8 cellular contexts compared by ENCODE assay signal in the genomic region with DNA sequence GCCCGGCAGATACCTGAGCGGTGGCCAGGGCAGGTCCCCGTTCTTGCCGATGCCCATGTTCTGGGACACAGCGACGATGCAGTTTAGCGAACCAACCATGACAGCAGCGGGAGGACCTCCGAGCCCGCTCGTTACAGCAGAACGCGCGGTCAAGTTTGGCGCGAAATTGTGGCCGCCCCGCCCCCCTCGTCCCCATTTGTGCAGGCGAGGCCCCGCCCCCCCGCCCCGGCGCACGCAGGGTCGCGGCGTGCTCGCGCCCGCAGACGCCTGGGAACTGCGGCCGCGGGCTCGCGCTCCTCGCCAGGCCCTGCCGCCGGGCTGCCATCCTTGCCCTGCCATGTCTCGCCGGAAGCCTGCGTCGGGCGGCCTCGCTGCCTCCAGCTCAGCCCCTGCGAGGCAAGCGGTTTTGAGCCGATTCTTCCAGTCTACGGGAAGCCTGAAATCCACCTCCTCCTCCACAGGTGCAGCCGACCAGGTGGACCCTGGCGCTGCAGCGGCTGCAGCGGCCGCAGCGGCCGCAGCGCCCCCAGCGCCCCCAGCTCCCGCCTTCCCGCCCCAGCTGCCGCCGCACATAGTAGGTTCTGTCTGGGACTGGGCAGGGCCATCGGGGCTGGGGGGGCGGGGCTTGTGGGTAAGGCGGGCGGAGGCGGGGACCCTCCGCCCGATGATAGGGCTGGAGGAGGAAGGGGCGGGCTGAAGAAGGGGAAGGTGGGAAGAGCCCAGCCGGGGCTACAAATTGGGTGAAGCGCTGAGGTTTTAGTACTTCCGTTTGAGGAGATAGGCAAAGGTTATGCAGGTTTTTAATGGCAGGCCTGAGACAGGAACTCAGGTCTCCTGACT. TPM values are rescaled to one million over a fixed set of nuclear protein-coding genes. Genes with fewer than 3 reads are reported as not detected.
A peak's percentile ranks its signal among the peaks of the same experiment; 100 is the strongest.
DNase-seq lines count a peak whose midpoint lies in the region; ATAC-seq, FAIRE-seq and TF ChIP-seq lines count a peak whose summit lies in the region.

DHFR (minus strand) TSS at position 593 of the 840 bp plus-strand sequence; CDS start at position 99, 494 bp downstream.
MSH3 (plus strand) TSS at position 262 of the 840 bp plus-strand sequence; CDS start at position 338, 76 bp downstream.

- TF ChIP-seq CTCF in AG09309 (IDR thresholded peaks at IDR 0.05; ENCODE audit: control insufficient read depth, insufficient read depth, low read depth, low read length, missing control alignments), result peak; percentile 5
- TF ChIP-seq CTCF in keratinocyte (optimal IDR thresholded peaks at IDR 0.05 in 1 of 3, IDR thresholded peaks at IDR 0.05 in 1 of 3, conservative IDR thresholded peaks at IDR 0.05 in 1 of 3; ENCODE audit: extremely low read depth in 1 of 3, insufficient read depth in 2 of 3, low read length in 3 of 3), result peak in 1 of 3 experiments; percentile 28

- H3K4me3 ChIP-seq in AG09309 (ENCODE audit: control insufficient read depth, low read depth, low read length) (peak within 1 kb of the TSS; percentile 73), keratinocyte (ENCODE audit: control insufficient read depth in 2 of 3, extremely low read depth in 1 of 3, insufficient read depth in 2 of 3, low read depth in 1 of 3, low read length in 3 of 3) (peak within 1 kb of the TSS; percentile 59 to 88 (median 83))

- no peaks in the 10 kb centered on the region for H3K9me3 ChIP-seq in keratinocyte (ENCODE audit: control insufficient read depth, low read depth, low read length)

- peak within 1 kb of the TSS; percentile 92 for H3K4me2 ChIP-seq in keratinocyte (ENCODE audit: control insufficient read depth, extremely low read depth, insufficient read depth, low read depth, low read length)

- peaks cover 3 to 12% of the 10 kb centered on the region in 2 experiments for H3K36me3 ChIP-seq in keratinocyte (ENCODE audit: control insufficient read depth in 2 of 2, extremely low read depth in 1 of 2, insufficient read depth in 2 of 2, low read length in 2 of 2)

- ATAC-seq in GM19025 (IDR thresholded peaks at IDR 0.05; ENCODE audit: low read depth, unreplicated experiment), result peak; percentile 54
- peak; percentile 52 for ATAC-seq in HG03354 (IDR thresholded peaks at IDR 0.05; ENCODE audit: poor library complexity, severe bottlenecking, unreplicated experiment)

- H4K20me1 ChIP-seq in keratinocyte (ENCODE audit: control insufficient read depth, extremely low read depth, insufficient read depth, low read length), result no peaks in the 10 kb centered on the region

- H2AFZ ChIP-seq in keratinocyte (ENCODE audit: control insufficient read depth, low read length), result peak within 1 kb of the TSS; percentile 83

- peak within 1 kb of the TSS; percentile 83 for H3K27ac ChIP-seq in keratinocyte (ENCODE audit: control insufficient read depth, insufficient read depth, low read length)

- H3K4me1 ChIP-seq in keratinocyte (ENCODE audit: control insufficient read depth, extremely low read depth, insufficient read depth, low read length), result peaks cover 18% of the 10 kb centered on the region

- no peaks in the 10 kb centered on the region for H3K9me1 ChIP-seq in keratinocyte (ENCODE audit: control insufficient read depth, extremely low read depth, insufficient read depth, low read length)

- H3K9ac ChIP-seq in keratinocyte (ENCODE audit: control insufficient read depth, extremely low read depth, insufficient read depth, low read length), result peak within 1 kb of the TSS; percentile 83

- FAIRE-seq in keratinocyte (lab: Jason Lieb, UNC), result peak; percentile 86

- dilution Hi-C loops in keratinocyte (cut with MboI; ENCODE audit: extremely low pct_ligation_motif_present, low sequenced_read_pairs), result no loop called here

- peaks cover 29% of the 10 kb centered on the region for H3K79me2 ChIP-seq in keratinocyte (ENCODE audit: control insufficient read depth, insufficient read depth, low read length)

- DNase-seq in AG09309 (ENCODE audit: low read depth), result peak; percentile 48
- peak; percentile 92 for DNase-seq in NCI-H460 (ENCODE audit: extremely low read depth, low read depth)
- DNase-seq in activated CD4-positive, CD25-positive, alpha-beta regulatory T cell treated with anti-CD3 and anti-CD28 coated beads, Interleukin-2, amount 50 U/mL, for 72 hours, result peak; percentile 88
- peak; percentile 22 to 63 for DNase-seq in cerebellar nuclear complex (lab: John Stamatoyannopoulos, UW)
- peak; percentile 38 for DNase-seq in keratinocyte (ENCODE audit: low read depth, low spot score)
- DNase-seq in stimulated activated CD4-positive, alpha-beta T cell treated with anti-CD3 and anti-CD28 coated beads, Interleukin-12 subunit alpha, Interleukin-12 subunit beta, amount 100 ng/mL, for 48 hours (ENCODE audit: low read depth in 2 of 3, low spot score in 1 of 3), result peak; percentile 81 to 90 (median 82)

- no peaks in the 10 kb centered on the region for H3K27me3 ChIP-seq in keratinocyte (ENCODE audit: control insufficient read depth, extremely low read depth, insufficient read depth, low read length)

RNA-seq across cellular contexts. Expression of gene DHFR, which starts in this region (rescaled TPM):
- total RNA-seq in NCI-H460 (2014; rRNA removed; shearing (Covaris generic)), result 19.5 and 23.0 TPM in 2 replicates
- polyA plus RNA-seq in NCI-H460 (2014; cell fraction: nucleus; rRNA removed), result 84.3 and 89.4 TPM in 2 replicates
- polyA plus RNA-seq in keratinocyte, result 4.4 to 19.7 TPM (median 16.7 TPM) in 3 replicates
- polyA plus RNA-seq in keratinocyte (2011; ENCODE audit: low read depth), result 2.5 TPM
- polyA plus RNA-seq in keratinocyte (2011; cell fraction: cytosol; rRNA removed), result 5.0 and 9.0 TPM in 2 replicates
- polyA plus RNA-seq in keratinocyte (2011; cell fraction: nucleus; rRNA removed), result 6.2 and 7.3 TPM in 2 replicates
- polyA plus RNA-seq in keratinocyte (2012; ENCODE audit: low replicate concordance), result 1.9 and 16.4 TPM in 2 replicates
- 2.3 to 14.4 TPM (median 4.9 TPM) in 3 replicates for polyA minus RNA-seq in keratinocyte
- polyA minus RNA-seq in keratinocyte (2011; cell fraction: cytosol; rRNA and poly(A)+ RNA removed), result 7.9 TPM
- 1.6 and 2.4 TPM in 2 replicates for polyA minus RNA-seq in keratinocyte (2011; cell fraction: nucleus; rRNA and poly(A)+ RNA removed)

RNA-seq across cellular contexts. Expression of gene MSH3, which starts in this region (rescaled TPM):
- total RNA-seq in NCI-H460 (2014; rRNA removed; shearing (Covaris generic)), result 12.2 and 14.6 TPM in 2 replicates
- 4.3 and 6.3 TPM in 2 replicates for polyA plus RNA-seq in NCI-H460 (2014; cell fraction: nucleus; rRNA removed)
- polyA plus RNA-seq in keratinocyte, result 6.6 to 11.1 TPM (median 10.1 TPM) in 3 replicates
- 14.9 TPM for polyA plus RNA-seq in keratinocyte (2011; ENCODE audit: low read depth)
- 6.3 and 11.7 TPM in 2 replicates for polyA plus RNA-seq in keratinocyte (2011; cell fraction: cytosol; rRNA removed)
- polyA plus RNA-seq in keratinocyte (2011; cell fraction: nucleus; rRNA removed), result 5.6 and 7.6 TPM in 2 replicates
- 6.2 and 9.4 TPM in 2 replicates for polyA plus RNA-seq in keratinocyte (2012; ENCODE audit: low replicate concordance)
- 2.3 to 18.1 TPM (median 6.6 TPM) in 3 replicates for polyA minus RNA-seq in keratinocyte
- polyA minus RNA-seq in keratinocyte (2011; cell fraction: cytosol; rRNA and poly(A)+ RNA removed), result 9.0 TPM
- 9.0 and 15.9 TPM in 2 replicates for polyA minus RNA-seq in keratinocyte (2011; cell fraction: nucleus; rRNA and poly(A)+ RNA removed)

Comparison
In these comparisons a context has a peak if more than half of its experiments do, and no peak if none do; other contexts are left out.
1. Peak in every context shown above with its lines: DNase-seq, ATAC-seq, H3K4me3 ChIP-seq and H3K27ac ChIP-seq.
2. DNase-seq: peak in every context shown above with its lines; median percentile 92 in NCI-H460; 88 in activated CD4-positive, CD25-positive, alpha-beta regulatory T cell treated with anti-CD3 and anti-CD28 coated beads, Interleukin-2, amount 50 U/mL, for 72 hours; 82 in stimulated activated CD4-positive, alpha-beta T cell treated with anti-CD3 and anti-CD28 coated beads, Interleukin-12 subunit alpha, Interleukin-12 subunit beta, amount 100 ng/mL, for 48 hours; 48 in AG09309; 42 in cerebellar nuclear complex; 38 in keratinocyte.